In genomic region chr2:200756618-200757321, GRCh38 we compare ENCODE assay signal across 8 cellular contexts. TPM values are rescaled to one million over a fixed set of nuclear protein-coding genes. Genes with fewer than 3 reads are reported as not detected.
A peak's percentile ranks its signal among the peaks of the same experiment; 100 is the strongest.
DNase-seq lines count a peak whose midpoint lies in the region; ATAC-seq and TF ChIP-seq lines count a peak whose summit lies in the region.

No MANE protein-coding gene starts in this region.

- peak; percentile 95 for ATAC-seq in GM21619 (IDR thresholded peaks at IDR 0.05; ENCODE audit: unreplicated experiment)
- peak; percentile 97 for ATAC-seq in foreskin keratinocyte

- in situ Hi-C loops in ACHN (cut with HindIII; ENCODE audit: low pct_ligation_motif_present, low pct_unique_long_range_greater_than_20kb, low sequenced_read_pairs), result no loop called here

- H3K27me3 ChIP-seq in foreskin keratinocyte (no peaks in the 10 kb centered on the region), H7 (ENCODE audit: control insufficient read depth, insufficient read depth, low read length) (no peaks in the 10 kb centered on the region)

- peak; percentile 97 for DNase-seq in ACHN
- DNase-seq in NCI-H69 (lab: John Stamatoyannopoulos, UW), result peak; percentile 15
- DNase-seq in foreskin keratinocyte, result peak; percentile 84 to 95
- no peak for DNase-seq in NCI-H1048 (lab: John Stamatoyannopoulos, UW)
- no peak for DNase-seq in coronary artery (ENCODE audit: low spot score)
- no peak for DNase-seq in medulla oblongata (ENCODE audit: extremely low spot score)
- DNase-seq in H7, result no peak

- H3K4me3 ChIP-seq in coronary artery, result no peak overlapping the region
- H3K4me3 ChIP-seq in H7 (ENCODE audit: insufficient read depth, low read depth, low read length), result no peak overlapping the region

- TF ChIP-seq CTCF in foreskin keratinocyte (conservative IDR thresholded peaks at IDR 0.05), result no peak
- no peak for TF ChIP-seq CTCF in coronary artery (IDR thresholded peaks at IDR 0.05)

- no peaks in the 10 kb centered on the region for H3K36me3 ChIP-seq in H7 (replicated peaks; ENCODE audit: control insufficient read depth, insufficient read depth, low read length)

- peaks cover 38% of the 10 kb centered on the region for H3K4me1 ChIP-seq in foreskin keratinocyte

- H3K27ac ChIP-seq in foreskin keratinocyte, result peak overlapping the region; percentile 29
- H3K27ac ChIP-seq in coronary artery, result no peak overlapping the region

RNA-seq across cellular contexts. Expression of gene BZW1, which starts 54.9 kb away (rescaled TPM):
- total RNA-seq in foreskin keratinocyte, result 389 and 399 TPM in 2 replicates
- 97.3 and 119 TPM in 2 replicates for polyA plus RNA-seq in foreskin keratinocyte
- total RNA-seq in H7 (2014; rRNA removed; shearing (Covaris generic)), result 320 and 349 TPM in 2 replicates

Comparison
In these comparisons a context has a peak if more than half of its experiments do, and no peak if none do; other contexts are left out.
1. DNase-seq: peak in ACHN (single experiment), NCI-H69 (single experiment) and foreskin keratinocyte (2 of 2); none in NCI-H1048 (single experiment), coronary artery (single experiment), medulla oblongata (single experiment) and H7 (single experiment).